In the genomic region with DNA sequence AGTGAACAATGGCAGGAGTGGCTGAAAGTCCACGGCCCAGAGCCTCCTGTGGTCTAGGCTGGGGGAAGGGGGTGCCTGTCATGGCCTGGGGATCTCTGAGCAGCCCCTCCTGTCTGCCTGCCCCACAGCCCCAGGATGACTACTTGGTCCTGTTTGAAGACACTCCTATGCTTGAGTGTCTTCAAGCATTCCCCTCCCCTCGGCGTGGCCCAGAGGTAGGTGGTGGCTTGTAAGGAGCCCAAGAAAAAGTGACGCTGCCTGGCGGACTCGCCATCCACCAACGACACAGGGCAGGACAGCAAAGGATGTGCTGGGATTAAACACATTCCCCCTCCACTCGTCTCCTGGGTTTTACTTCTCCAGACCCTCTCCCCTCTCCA, we compare ENCODE assay signal across 23 cellular contexts. TPM values are rescaled to one million over a fixed set of nuclear protein-coding genes. Genes with fewer than 3 reads are reported as not detected.
DNase-seq lines count a peak whose midpoint lies in the region; TF ChIP-seq lines count a peak whose summit lies in the region.
"Had no signal": no experiment of that assay in that cellular context is flagged by ENCODE, and none has a peak within 500 bp of the region (broad histone marks: within the 10 kb centered on the region; RNA-seq: fewer than 3 reads in every experiment).

No MANE protein-coding gene starts in this region.

- H3K36me3 ChIP-seq in BLaER1 treated with 17β-estradiol and CSF1 and Interleukin-3, amounts not matched to agents 10 nM and 100 nM = peaks cover 4 to 60% (median 38%) of the 10 kb centered on the region in 11 experiments; a peak in 18 of 22 replicates
- no peaks in the 10 kb centered on the region for H3K36me3 ChIP-seq in WERI-Rb-1
- H3K36me3 ChIP-seq: HAP-1, MG63 had no signal

- DNase-seq in dedifferentiated amniotic fluid mesenchymal stem cell (ENCODE audit: extremely low spot score) = peak; percentile 8
- peak; percentile 61 for DNase-seq in posterior vena cava (ENCODE audit: low spot score)
- DNase-seq in activated naive CD4-positive, alpha-beta T cell treated with Interleukin-2 at 50 U/mL for 16 hours = no peak
- no peak for DNase-seq in NCI-H69 (lab: John Stamatoyannopoulos, UW)
- DNase-seq in WERI-Rb-1 = no peak
- DNase-seq: 8988T; CD4-positive, alpha-beta memory T cell; GF-D8; IMR-90; Kasumi-1; MG63; NCI-H1092; NCI-H1436 treated with DMSO at 0.1 percent for 48 hours; NCI-H2029; NCI-H2171; NK-92 treated with Interleukin-12 subunit alpha and Interleukin-12 subunit beta, amount 100 ng/mL, for 24 hours had no signal

- no peaks in the 10 kb centered on the region for H3K9me3 ChIP-seq in BLaER1 treated with 17β-estradiol and CSF1 and Interleukin-3, amounts not matched to agents 10 nM and 100 nM (replicated peaks in 1 of 11)
- no peaks in the 10 kb centered on the region for H3K9me3 ChIP-seq in WERI-Rb-1 (ENCODE audit: severe bottlenecking)
- H3K9me3 ChIP-seq: HAP-1, MG63, Peyer's patch had no signal

- H4K20me1 ChIP-seq in BLaER1 treated with 17β-estradiol and CSF1 and Interleukin-3, amounts not matched to agents 10 nM and 100 nM = peaks cover 0 to 49% (median 4%) of the 10 kb centered on the region in 11 experiments; a peak in 9 of 22 replicates

- intact Hi-C loops in posterior vena cava (cut with DNase I) = no loop called here

- H3K27me3 ChIP-seq in BLaER1 treated with 17β-estradiol and CSF1 and Interleukin-3, amounts not matched to agents 10 nM and 100 nM = no peaks in the 10 kb centered on the region
- no peaks in the 10 kb centered on the region for H3K27me3 ChIP-seq in WERI-Rb-1 (ENCODE audit: insufficient read depth, low read depth, severe bottlenecking)
- H3K27me3 ChIP-seq: MG63, Peyer's patch had no signal

- no peak overlapping the region for H3K4me3 ChIP-seq in BLaER1 treated with 17β-estradiol and CSF1 and Interleukin-3, amounts not matched to agents 10 nM and 100 nM
- H3K4me3 ChIP-seq in WERI-Rb-1 (ENCODE audit: low read depth, low read length) = no peak overlapping the region
- H3K4me3 ChIP-seq: HAP-1, MG63, Peyer's patch, SK-N-MC had no signal

- peak overlapping the region in 2 of 11 experiments; percentile 12 to 35; a peak in 2 of 22 replicates for H3K9ac ChIP-seq in BLaER1 treated with 17β-estradiol and CSF1 and Interleukin-3, amounts not matched to agents 10 nM and 100 nM

- peak overlapping the region in 7 of 11 experiments; percentile 3 to 52 (median 34); a peak in 9 of 22 replicates for H3K27ac ChIP-seq in BLaER1 treated with 17β-estradiol and CSF1 and Interleukin-3, amounts not matched to agents 10 nM and 100 nM
- H3K27ac ChIP-seq in WERI-Rb-1 = no peak overlapping the region
- H3K27ac ChIP-seq: HL-60, SK-N-MC had no signal

- peaks cover 12 to 42% (median 28%) of the 10 kb centered on the region in 10 experiments for H3K4me1 ChIP-seq in BLaER1 treated with 17β-estradiol and CSF1 and Interleukin-3, amounts not matched to agents 10 nM and 100 nM
- H3K4me1 ChIP-seq: HAP-1 had no signal

- H3K4me2 ChIP-seq in BLaER1 treated with 17β-estradiol and CSF1 and Interleukin-3, amounts not matched to agents 10 nM and 100 nM = peak overlapping the region in 7 of 11 experiments; percentile 4 to 48 (median 32); a peak in 7 of 22 replicates

- no peak for TF ChIP-seq CTCF in WERI-Rb-1 (IDR thresholded peaks at IDR 0.05; ENCODE audit: low read depth, low read length)

RNA-seq across cellular contexts. Expression of gene SULT1A1, which starts 5.7 kb away (rescaled TPM):
- 10 to 100 TPM in 1 of 2 donors, 1 to 10 TPM in 1; 8.9 to 16.7 TPM for total RNA-seq in posterior vena cava

RNA-seq across cellular contexts. Expression of gene SULT1A2, which starts 7.3 kb away (rescaled TPM):
- 1 to 10 TPM in 1 of 2 donors, under 1 TPM in 1; 0.65 to 1.1 TPM for total RNA-seq in posterior vena cava
- total RNA-seq: HT1080, IMR-90 had no signal

RNA-seq across cellular contexts. Expression of gene NPIPB8, which starts 33.7 kb away (rescaled TPM):
- 1 to 10 TPM in 1 of 2 donors, not detected in 1; 1.2 TPM for total RNA-seq in posterior vena cava
- total RNA-seq: CD4-positive, alpha-beta memory T cell; HT1080; IMR-90; Right ventricle myocardium inferior had no signal

RNA-seq across cellular contexts. Expression of gene SGF29, which starts 50.5 kb away (rescaled TPM):
- total RNA-seq in posterior vena cava = 10 to 100 TPM; 18.3 to 24.3 TPM

Comparison
In these comparisons a context has a peak if more than half of its experiments do, and no peak if none do; other contexts are left out.
1. DNase-seq: peak in dedifferentiated amniotic fluid mesenchymal stem cell (single experiment) and posterior vena cava (single experiment); none in activated naive CD4-positive, alpha-beta T cell treated with Interleukin-2 at 50 U/mL for 16 hours (single experiment), NCI-H69 (single experiment) and WERI-Rb-1 (single experiment).